Comparison of ENCODE assay signal across 9 cellular contexts in genomic region chr6:15036690-15037245, GRCh38.
A peak's percentile ranks its signal among the peaks of the same experiment; 100 is the strongest.
DNase-seq lines count a peak whose midpoint lies in the region; TF ChIP-seq lines count a peak whose summit lies in the region.
"Had no signal": no experiment of that assay in that cellular context is flagged by ENCODE, and none has a peak within 500 bp of the region (broad histone marks: within the 10 kb centered on the region; RNA-seq: fewer than 3 reads in every experiment).

No MANE protein-coding gene starts in this region.

- H3K36me3 ChIP-seq in mesendoderm (ENCODE audit: control insufficient read depth, insufficient read depth, low read length) (no peaks in the 10 kb centered on the region), MG63 (no peaks in the 10 kb centered on the region)

- H2AK5ac ChIP-seq in mesendoderm (ENCODE audit: low read length), result no peak overlapping the region

- H3K27me3 ChIP-seq in mesendoderm (ENCODE audit: insufficient read depth, low read length, poor library complexity), result no peaks in the 10 kb centered on the region
- H3K27me3 ChIP-seq in MG63, result no peaks in the 10 kb centered on the region

- no peak overlapping the region for H3K4me2 ChIP-seq in mesendoderm (ENCODE audit: low read length)

- no peak overlapping the region for H3K4ac ChIP-seq in mesendoderm (ENCODE audit: low read depth, low read length)

- CTCF ChIA-PET in activated CD4-positive, alpha-beta memory T cell treated with anti-CD3 and anti-CD28 coated beads for 36 hours (lab: Charles Lee), result no interaction called here

- H4K8ac ChIP-seq in mesendoderm (ENCODE audit: low read depth, low read length), result no peak overlapping the region

- no peak overlapping the region for H3K23ac ChIP-seq in mesendoderm (ENCODE audit: low read length)

- H3K36me3 Mint-ChIP-seq in activated CD4-positive, alpha-beta memory T cell treated with anti-CD3 and anti-CD28 coated beads for 36 hours, result no peaks in the 10 kb centered on the region
- H3K36me3 Mint-ChIP-seq: natural killer cell had no signal

- H2BK120ac ChIP-seq in mesendoderm (ENCODE audit: low read depth, low read length), result no peak overlapping the region

- no peaks in the 10 kb centered on the region for H3K9me3 Mint-ChIP-seq in activated CD4-positive, alpha-beta memory T cell treated with anti-CD3 and anti-CD28 coated beads for 36 hours
- H3K9me3 Mint-ChIP-seq: natural killer cell had no signal

- no peak for TF ChIP-seq CTCF in C4-2B (conservative IDR thresholded peaks at IDR 0.05)

- peak overlapping the region; percentile 12 for H2BK5ac ChIP-seq in mesendoderm (ENCODE audit: low read length)

- H3K4me1 ChIP-seq in mesendoderm (ENCODE audit: control insufficient read depth, low read depth, low read length), result peaks cover 5% of the 10 kb centered on the region

- POLR2A ChIA-PET in activated CD4-positive, alpha-beta memory T cell treated with anti-CD3 and anti-CD28 coated beads for 36 hours (lab: Charles Lee), result no interaction called here

- DNase-seq in NCI-H1092 treated with DMSO at 0.1 percent for 48 hours (lab: John Stamatoyannopoulos, UW) (peak; percentile 2), anterior cingulate cortex (lab: John Stamatoyannopoulos, UW) (peak in 31 of 58 donors; percentile 1 to 87 (median 17)), mesendoderm (peak; percentile 92), MG63 (no peak), activated gamma-delta T cell (lab: John Stamatoyannopoulos, UW) (no peak), ureter (ENCODE audit: low spot score) (no peak)
- no peak for DNase-seq in activated CD4-positive, alpha-beta memory T cell treated with anti-CD3 and anti-CD28 coated beads for 36 hours
- DNase-seq: natural killer cell had no signal

- no peaks in the 10 kb centered on the region for H3K9me3 ChIP-seq in MG63

- H3K27me3 Mint-ChIP-seq in activated CD4-positive, alpha-beta memory T cell treated with anti-CD3 and anti-CD28 coated beads for 36 hours, result no peaks in the 10 kb centered on the region

- peaks cover 20% of the 10 kb centered on the region for H3K4me1 Mint-ChIP-seq in activated CD4-positive, alpha-beta memory T cell treated with anti-CD3 and anti-CD28 coated beads for 36 hours (ENCODE audit: low read depth)

- H3K18ac ChIP-seq in mesendoderm (ENCODE audit: low read length), result peak overlapping the region; percentile 95

- intact Hi-C loops in activated CD4-positive, alpha-beta memory T cell treated with anti-CD3 and anti-CD28 coated beads for 36 hours (cut with micrococcal nuclease), result no loop called here

- no CpG with 5 or more reads among the region's 10 CpGs for WGBS in mesendoderm (ENCODE audit: extremely low coverage, insufficient coverage, low lambda C conversion rate)

- no peak overlapping the region for H3K4me3 Mint-ChIP-seq in activated CD4-positive, alpha-beta memory T cell treated with anti-CD3 and anti-CD28 coated beads for 36 hours
- H3K4me3 Mint-ChIP-seq: natural killer cell had no signal

- H4K5ac ChIP-seq in mesendoderm (ENCODE audit: low read length), result no peak overlapping the region

- no peak overlapping the region for H3K27ac Mint-ChIP-seq in activated CD4-positive, alpha-beta memory T cell treated with anti-CD3 and anti-CD28 coated beads for 36 hours
- H3K27ac Mint-ChIP-seq: natural killer cell had no signal

- H3K9ac ChIP-seq in mesendoderm (ENCODE audit: low read length), result no peak overlapping the region

- no peaks in the 10 kb centered on the region for H3K79me2 ChIP-seq in mesendoderm (ENCODE audit: control insufficient read depth, insufficient read depth, low read length)

- H2BK15ac ChIP-seq in mesendoderm (replicated peaks; ENCODE audit: low read depth), result no peak overlapping the region

- H3K56ac ChIP-seq in mesendoderm (ENCODE audit: low read length), result peak overlapping the region; percentile 45

- H3K27ac ChIP-seq in C4-2B (peak overlapping the region; percentile 29), mesendoderm (ENCODE audit: low read depth, low read length) (peak overlapping the region; percentile 35)

- H3K79me1 ChIP-seq in mesendoderm (ENCODE audit: low read length), result no peaks in the 10 kb centered on the region

- H3K4me3 ChIP-seq in mesendoderm (ENCODE audit: low read length) (no peak overlapping the region), MG63 (no peak overlapping the region)

Comparison
In these comparisons a context has a peak if more than half of its experiments do, and no peak if none do; other contexts are left out.
1. DNase-seq: peak in NCI-H1092 treated with DMSO at 0.1 percent for 48 hours (single experiment), anterior cingulate cortex (31 of 58) and mesendoderm (single experiment); none in MG63 (single experiment), activated gamma-delta T cell (single experiment), activated CD4-positive, alpha-beta memory T cell treated with anti-CD3 and anti-CD28 coated beads for 36 hours (single experiment) and ureter (single experiment).